Comparison of ENCODE assay signal across 12 cellular contexts in genomic region chr4:104493071-104493831, GRCh38. TPM values are rescaled to one million over a fixed set of nuclear protein-coding genes. Genes with fewer than 3 reads are reported as not detected.
DNase-seq lines count a peak whose midpoint lies in the region; ATAC-seq and TF ChIP-seq lines count a peak whose summit lies in the region.
"Had no signal": no experiment of that assay in that cellular context is flagged by ENCODE, and none has a peak within 500 bp of the region (broad histone marks: within the 10 kb centered on the region; RNA-seq: fewer than 3 reads in every experiment).

No MANE protein-coding gene starts in this region.

- H2BK5ac ChIP-seq in H9 (ENCODE audit: insufficient read length, low read length), result no peak overlapping the region

- no peak for ATAC-seq in GM21381 (IDR thresholded peaks at IDR 0.05; ENCODE audit: unreplicated experiment)

- H3K4me1 Mint-ChIP-seq in CD8-positive, alpha-beta memory T cell, result peaks cover 40 to 48% (median 47%) of the 10 kb centered on the region in 3 donors
- H3K4me1 Mint-ChIP-seq in H9 (peaks cover 40 to 47% of the 10 kb centered on the region in 2 experiments), nephron progenitor cell (peaks cover 75% of the 10 kb centered on the region)

- no peaks in the 10 kb centered on the region for H4K20me1 ChIP-seq in H9 (ENCODE audit: control insufficient read depth, insufficient read depth, insufficient read length)

- no peak overlapping the region for H2BK12ac ChIP-seq in H9 (ENCODE audit: insufficient read length, low read depth, low read length)

- no peak overlapping the region for H3K18ac ChIP-seq in H9 (ENCODE audit: insufficient read length, low read depth, low read length)

- H4K5ac ChIP-seq in H9 (ENCODE audit: insufficient read length, low read depth, low read length), result no peak overlapping the region

- no peak overlapping the region for H3K27ac Mint-ChIP-seq in CD8-positive, alpha-beta memory T cell
- peak overlapping the region in 1 of 3 experiments; percentile 93; a peak in 1 of 7 replicates for H3K27ac Mint-ChIP-seq in H9
- peak overlapping the region; percentile 98 for H3K27ac Mint-ChIP-seq in nephron progenitor cell

- H3T11ph ChIP-seq in H9 (ENCODE audit: low read length), result no peak overlapping the region

- H2BK15ac ChIP-seq in H9 (ENCODE audit: low read depth, low read length), result no peak overlapping the region

- POLR2A ChIA-PET in CD8-positive, alpha-beta memory T cell (lab: Charles Lee), result no interaction called here

- peak overlapping the region; percentile 98 for H3K4me2 ChIP-seq in H9 (ENCODE audit: insufficient read depth, insufficient read length, low read length)

- no peak overlapping the region for H4K91ac ChIP-seq in H9 (ENCODE audit: insufficient read length, low read depth, low read length)

- H2BK20ac ChIP-seq in H9 (ENCODE audit: low read depth, low read length, poor library complexity, severe bottlenecking), result no peak overlapping the region

- no peak for DNase-seq in CD8-positive, alpha-beta memory T cell
- no peak for DNase-seq in H9
- no peak for DNase-seq in nephron progenitor cell
- DNase-seq in stimulated activated CD4-positive, alpha-beta T cell treated with anti-CD3 and anti-CD28 coated beads, Interleukin-2, amount 100 ng/mL, for 48 hours, result no peak
- no peak for DNase-seq in GM13977 (ENCODE audit: low spot score)
- no peak for DNase-seq in NCI-H2107 (lab: John Stamatoyannopoulos, UW)
- DNase-seq: foreskin fibroblast had no signal

- no peak overlapping the region for H4K8ac ChIP-seq in H9 (replicated peaks; ENCODE audit: insufficient read length, low read depth, low read length)

- no peak overlapping the region for H2AFZ ChIP-seq in H9 (ENCODE audit: low read length)

- WGBS in H9 (ENCODE audit: extremely low coverage, insufficient read length, low lambda C conversion rate), result no CpG with 5 or more reads among the region's 3 CpGs
- WGBS in ectodermal cell, 2 experiments, result 8 to 9% methylated on average over 1 to 3 of the region's 3 CpGs

- H3K27me3 ChIP-seq in CD8-positive, alpha-beta memory T cell (ENCODE audit: insufficient read depth, low read length, poor library complexity, severe bottlenecking), result no peaks in the 10 kb centered on the region
- no peaks in the 10 kb centered on the region for H3K27me3 ChIP-seq in H9 (ENCODE audit: insufficient read depth, low read length)
- H3K27me3 ChIP-seq in ectodermal cell (ENCODE audit: control insufficient read depth, insufficient read depth, low read length, poor library complexity, severe bottlenecking), result no peaks in the 10 kb centered on the region

- H3K4me1 ChIP-seq in CD8-positive, alpha-beta memory T cell (ENCODE audit: insufficient read depth, low read length), result peaks cover 9% of the 10 kb centered on the region
- no peaks in the 10 kb centered on the region; the same call in none of the 2 replicates for H3K4me1 ChIP-seq in H9 (ENCODE audit: insufficient read depth, low read length)
- H3K4me1 ChIP-seq in ectodermal cell (ENCODE audit: control insufficient read depth, insufficient read depth, low read length), result peaks cover 14% of the 10 kb centered on the region

- H3K4me3 Mint-ChIP-seq in CD8-positive, alpha-beta memory T cell, result peak overlapping the region in 5 of 7 donors; percentile 9 to 94 (median 81)
- peak overlapping the region; percentile 83 to 95 for H3K4me3 Mint-ChIP-seq in H9
- H3K4me3 Mint-ChIP-seq in nephron progenitor cell, result peak overlapping the region; percentile 97

- H3K79me1 ChIP-seq in H9 (ENCODE audit: insufficient read depth, low read depth, low read length, poor library complexity, severe bottlenecking), result no peaks in the 10 kb centered on the region

- no peak overlapping the region for H3K27ac ChIP-seq in CD8-positive, alpha-beta memory T cell (ENCODE audit: low read depth, low read length)
- H3K27ac ChIP-seq in H9 (ENCODE audit: insufficient read length, low read depth, low read length) (no peak overlapping the region), ectodermal cell (ENCODE audit: insufficient read depth, low read depth, low read length, poor library complexity, severe bottlenecking) (peak overlapping the region; percentile 91)

- H2AK5ac ChIP-seq in H9 (ENCODE audit: insufficient read length, low read length), result no peak overlapping the region

- H3K23me2 ChIP-seq in H9 (ENCODE audit: insufficient read length, low read depth, low read length, poor library complexity, severe bottlenecking), result peaks cover 21% of the 10 kb centered on the region

- H3K27me3 Mint-ChIP-seq in CD8-positive, alpha-beta memory T cell, result peaks cover 22 to 68% of the 10 kb centered on the region in 2 donors
- H3K27me3 Mint-ChIP-seq in H9 (ENCODE audit: low read depth), result peaks cover 5% of the 10 kb centered on the region
- peaks cover 7% of the 10 kb centered on the region for H3K27me3 Mint-ChIP-seq in nephron progenitor cell (ENCODE audit: low read depth, poor library complexity)

- no peak overlapping the region for H3K4me3 ChIP-seq in CD8-positive, alpha-beta memory T cell (ENCODE audit: low read length)
- H3K4me3 ChIP-seq in ectodermal cell (ENCODE audit: insufficient read depth, low read depth, low read length), result peak overlapping the region; percentile 59

- CTCF ChIA-PET in CD8-positive, alpha-beta memory T cell (lab: Charles Lee), result no interaction called here

- H3K14ac ChIP-seq in H9 (ENCODE audit: insufficient read depth, low read length), result no peak overlapping the region

- H3K36me3 ChIP-seq in CD8-positive, alpha-beta memory T cell (ENCODE audit: insufficient read depth, low read length), result no peaks in the 10 kb centered on the region
- no peaks in the 10 kb centered on the region for H3K36me3 ChIP-seq in ectodermal cell (ENCODE audit: control insufficient read depth, insufficient read depth, low read length)

- no peak overlapping the region for H3K4ac ChIP-seq in H9 (ENCODE audit: low read depth, low read length)

- no peak for TF ChIP-seq CTCF in H9 (conservative IDR thresholded peaks at IDR 0.05)
- no peak for TF ChIP-seq CTCF in nephron progenitor cell (IDR thresholded peaks at IDR 0.05)
- no peak for TF ChIP-seq CTCF in GM13977 (IDR thresholded peaks at IDR 0.05; ENCODE audit: extremely low read depth, insufficient read depth, missing control alignments)

- H3K9me3 Mint-ChIP-seq in CD8-positive, alpha-beta memory T cell, result peaks cover 0 to 2% (median 0%) of the 10 kb centered on the region in 5 donors
- H3K9me3 Mint-ChIP-seq in H9 (no peaks in the 10 kb centered on the region), nephron progenitor cell (no peaks in the 10 kb centered on the region)
- H3K9me3 Mint-ChIP-seq: central memory CD8-positive, alpha-beta T cell had no signal

- no peaks in the 10 kb centered on the region for H3K9me3 ChIP-seq in CD8-positive, alpha-beta memory T cell (ENCODE audit: low read length)
- H3K9me3 ChIP-seq in H9 (ENCODE audit: control insufficient read depth, low read depth, low read length) (no peaks in the 10 kb centered on the region), ectodermal cell (ENCODE audit: control insufficient read depth, low read length) (no peaks in the 10 kb centered on the region)

- H3K36me3 Mint-ChIP-seq in CD8-positive, alpha-beta memory T cell, result no peaks in the 10 kb centered on the region
- H3K36me3 Mint-ChIP-seq in H9 (ENCODE audit: insufficient read depth in 1 of 3, low read depth in 3 of 3) (no peaks in the 10 kb centered on the region; a peak in 2 of 7 replicates), nephron progenitor cell (ENCODE audit: low read depth) (no peaks in the 10 kb centered on the region)

- H2BK120ac ChIP-seq in H9 (ENCODE audit: low read depth, low read length, poor library complexity, severe bottlenecking), result no peak overlapping the region

- no peak overlapping the region for H3K23ac ChIP-seq in H9 (ENCODE audit: insufficient read length, low read depth, low read length)

- H3K9ac ChIP-seq in H9 (ENCODE audit: extremely low read depth, insufficient read length, low read length), result peak overlapping the region; percentile 23

- no peak overlapping the region for H3K56ac ChIP-seq in H9 (ENCODE audit: insufficient read length, low read depth, low read length)

- H3K79me2 ChIP-seq in H9 (ENCODE audit: insufficient read depth, low read length), result no peaks in the 10 kb centered on the region

- in situ Hi-C loops in GM13977 (cut with MboI; ENCODE audit: low pct_unique_long_range_greater_than_20kb, low sequenced_read_pairs, unreplicated experiment), result no loop called here

RNA-seq across cellular contexts. Expression of gene CXXC4, which starts 1.4 kb away (rescaled TPM):
- total RNA-seq in CD8-positive, alpha-beta memory T cell, result not detected
- 1.1 TPM for polyA plus RNA-seq in CD8-positive, alpha-beta memory T cell
- 4.2 TPM in 2 replicates for total RNA-seq in H9 (2021)
- 23.4 TPM for polyA plus RNA-seq in ectodermal cell (2013, experiment 1 of 4)
- polyA plus RNA-seq in ectodermal cell (2013, experiment 2 of 4), result 23.2 TPM
- polyA plus RNA-seq in ectodermal cell (2013, experiment 3 of 4), result 16.1 TPM
- polyA plus RNA-seq in ectodermal cell (2013, experiment 4 of 4), result 15.7 TPM
- total RNA-seq: lung microvascular endothelial cell, RPMI7951 had no signal
